Comparison of ENCODE assay signal across 9 cellular contexts in the genomic region with DNA sequence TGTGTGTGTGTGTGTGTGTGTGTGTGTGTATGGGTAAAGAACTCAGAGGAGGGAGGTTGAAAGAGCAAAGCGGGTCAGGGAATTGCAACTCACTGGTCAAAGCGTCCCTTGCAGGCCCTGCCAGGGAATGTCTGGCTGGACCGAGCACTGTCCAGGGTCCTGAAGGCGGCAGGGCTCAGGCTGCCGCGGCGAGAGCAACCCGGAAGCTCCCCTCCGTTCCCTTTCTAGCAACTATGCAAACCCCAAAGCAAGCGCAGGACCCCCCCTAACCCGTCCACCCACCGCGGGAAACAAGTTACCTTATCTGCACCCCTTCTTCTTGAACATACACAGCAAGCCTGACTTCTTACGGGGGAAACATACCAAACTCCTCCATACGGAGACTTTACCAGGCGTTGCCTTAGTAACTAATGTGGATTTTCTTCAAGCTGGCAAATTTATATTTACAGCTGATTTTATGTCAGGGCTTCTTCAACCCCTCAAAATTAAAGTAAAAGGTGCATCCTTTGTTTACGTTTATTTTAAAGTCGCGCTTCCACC. TPM values are rescaled to one million over a fixed set of nuclear protein-coding genes. Genes with fewer than 3 reads are reported as not detected.
A peak's percentile ranks its signal among the peaks of the same experiment; 100 is the strongest.
DNase-seq lines count a peak whose midpoint lies in the region; ATAC-seq, FAIRE-seq and TF ChIP-seq lines count a peak whose summit lies in the region.
"Had no signal": no experiment of that assay in that cellular context is flagged by ENCODE, and none has a peak within 500 bp of the region (broad histone marks: within the 10 kb centered on the region; RNA-seq: fewer than 3 reads in every experiment).

No MANE protein-coding gene starts in this region.

- no peak for TF ChIP-seq POLR2A in HepG2 (IDR thresholded peaks at IDR 0.05; ENCODE audit: insufficient read depth in 1 of 2, low read depth in 2 of 2, low read length in 2 of 2)

- in situ Hi-C loops in HepG2 (cut with HindIII; ENCODE audit: extremely low pct_ligation_motif_present, low pct_unique_long_range_greater_than_20kb): no loop called here

- ATAC-seq in GM18868 (IDR thresholded peaks at IDR 0.05; ENCODE audit: unreplicated experiment): peak; percentile 80
- ATAC-seq in HG02973 (IDR thresholded peaks at IDR 0.05; ENCODE audit: unreplicated experiment): peak; percentile 71
- peak; percentile 53 for ATAC-seq in T-helper 17 cell
- peak; percentile 99 for ATAC-seq in HepG2
- no peak for ATAC-seq in HG02623 (IDR thresholded peaks at IDR 0.05; ENCODE audit: unreplicated experiment)

- no peak for TF ChIP-seq EP300 in HepG2 (IDR thresholded peaks at IDR 0.05; ENCODE audit: low read depth in 2 of 2, low read length in 2 of 2)
- TF ChIP-seq EP300 in HepG2 (CRISPR knock-in tag; IDR thresholded peaks at IDR 0.05; ENCODE audit: borderline replicate concordance): no peak

- 24% methylated on average over 15 of the region's 19 CpGs for WGBS in HepG2 (ENCODE audit: low lambda C conversion rate)

- H2AFZ ChIP-seq in HepG2 (ENCODE audit: low read length): no peak overlapping the region

- no TSS peak for BruUV-seq in HepG2 (replicated peaks; lab: Mats Ljungman, UMichigan)

- no peaks in the 10 kb centered on the region for H3K9me3 ChIP-seq in T-helper 17 cell (ENCODE audit: control insufficient read depth, low read length, poor library complexity, severe bottlenecking)
- H3K9me3 ChIP-seq in HepG2 (ENCODE audit: low read length): no peaks in the 10 kb centered on the region

- no peaks in the 10 kb centered on the region for H3K4me1 ChIP-seq in HepG2 (ENCODE audit: insufficient read depth, low read length)

- H3K4me1 Mint-ChIP-seq in T-helper 17 cell: no peaks in the 10 kb centered on the region

- intact Hi-C loops in HepG2 (cut with micrococcal nuclease; ENCODE audit: unreplicated experiment): no loop called here

- H3K4me3 ChIP-seq in HepG2 (replicated peaks in 1 of 3; ENCODE audit: insufficient read depth in 1 of 3, low read depth in 2 of 3, low read length in 3 of 3): no peak overlapping the region

- H3K27ac ChIP-seq in HepG2 (ENCODE audit: extremely low read length, insufficient read depth, low read length): no peak overlapping the region

- no peak overlapping the region for H3K4me3 Mint-ChIP-seq in T-helper 17 cell
- H3K4me3 Mint-ChIP-seq: stimulated activated naive CD8-positive, alpha-beta T cell treated with anti-CD3 and anti-CD28 coated beads, Interleukin-15, Interleukin-2, amounts not matched to agents 100 ng/mL and 50 ng/mL, for 24 hours had no signal

- no peaks in the 10 kb centered on the region for H3K79me2 ChIP-seq in HepG2 (ENCODE audit: insufficient read depth, low read length)

- POLR2A ChIA-PET in HepG2 (lab: Yijun Ruan, JAX): no interaction called here

- H3K27me3 ChIP-seq in HepG2 (ENCODE audit: control insufficient read depth in 1 of 2, insufficient read depth in 2 of 2, low read length in 2 of 2): no peaks in the 10 kb centered on the region

- no peaks in the 10 kb centered on the region; the same call in 1 of the 2 replicates for H4K20me1 ChIP-seq in HepG2 (ENCODE audit: insufficient read depth, low read length)

- TF ChIP-seq CTCF in HepG2 (CRISPR knock-in tag; IDR thresholded peaks at IDR 0.05): no peak

- peak overlapping the region; percentile 28; the same call in 1 of the 2 replicates for H3K4me2 ChIP-seq in HepG2 (ENCODE audit: low read depth, low read length)

- no peak overlapping the region for H3K9ac ChIP-seq in HepG2 (ENCODE audit: insufficient read depth, low read depth, low read length)

- H3K27me3 Mint-ChIP-seq in T-helper 17 cell: peaks cover 56% of the 10 kb centered on the region

- peaks cover 2% of the 10 kb centered on the region for H3K36me3 Mint-ChIP-seq in T-helper 17 cell (ENCODE audit: low read depth)

- CTCF ChIA-PET in HepG2 (lab: Yijun Ruan, JAX; ENCODE audit: low intra/inter-chr PET ratio, low total read pairs): no interaction called here

- DNase-seq in T-helper 17 cell (peak in 2 of 3 donors; percentile 11 to 12), dermis microvascular lymphatic vessel endothelial cell (ENCODE audit: low read depth in 2 of 2) (peak; percentile 44 to 63), HepG2 (ENCODE audit: low spot score) (peak; percentile 36), activated gamma-delta T cell treated with Interleukin-2 at 50 U/mL for 16 hours (no peak)
- peak; percentile 4 for DNase-seq in stimulated activated CD8-positive, alpha-beta memory T cell treated with anti-CD3 and anti-CD28 coated beads, Interleukin-7, amount 100 ng/mL, for 24 hours (ENCODE audit: low read depth)

- no peak for TF ChIP-seq RAD21 in HepG2 (CRISPR knock-in tag; IDR thresholded peaks at IDR 0.05)

- H3K27ac Mint-ChIP-seq in T-helper 17 cell: no peak overlapping the region
- H3K27ac Mint-ChIP-seq: stimulated activated naive CD8-positive, alpha-beta T cell treated with anti-CD3 and anti-CD28 coated beads, Interleukin-15, Interleukin-2, amounts not matched to agents 100 ng/mL and 50 ng/mL, for 24 hours had no signal

- no peak for FAIRE-seq in HepG2 (lab: Jason Lieb, UNC)

- no peaks in the 10 kb centered on the region for H3K36me3 ChIP-seq in HepG2 (replicated peaks in 1 of 2; ENCODE audit: control insufficient read depth in 1 of 2, insufficient read depth in 2 of 2, low read length in 2 of 2)

TF ChIP-seq in HepG2, 621 proteins besides CTCF, POLR2A, EP300 and RAD21 (continues in another document):
- TF ChIP-seq, protein P1, sequence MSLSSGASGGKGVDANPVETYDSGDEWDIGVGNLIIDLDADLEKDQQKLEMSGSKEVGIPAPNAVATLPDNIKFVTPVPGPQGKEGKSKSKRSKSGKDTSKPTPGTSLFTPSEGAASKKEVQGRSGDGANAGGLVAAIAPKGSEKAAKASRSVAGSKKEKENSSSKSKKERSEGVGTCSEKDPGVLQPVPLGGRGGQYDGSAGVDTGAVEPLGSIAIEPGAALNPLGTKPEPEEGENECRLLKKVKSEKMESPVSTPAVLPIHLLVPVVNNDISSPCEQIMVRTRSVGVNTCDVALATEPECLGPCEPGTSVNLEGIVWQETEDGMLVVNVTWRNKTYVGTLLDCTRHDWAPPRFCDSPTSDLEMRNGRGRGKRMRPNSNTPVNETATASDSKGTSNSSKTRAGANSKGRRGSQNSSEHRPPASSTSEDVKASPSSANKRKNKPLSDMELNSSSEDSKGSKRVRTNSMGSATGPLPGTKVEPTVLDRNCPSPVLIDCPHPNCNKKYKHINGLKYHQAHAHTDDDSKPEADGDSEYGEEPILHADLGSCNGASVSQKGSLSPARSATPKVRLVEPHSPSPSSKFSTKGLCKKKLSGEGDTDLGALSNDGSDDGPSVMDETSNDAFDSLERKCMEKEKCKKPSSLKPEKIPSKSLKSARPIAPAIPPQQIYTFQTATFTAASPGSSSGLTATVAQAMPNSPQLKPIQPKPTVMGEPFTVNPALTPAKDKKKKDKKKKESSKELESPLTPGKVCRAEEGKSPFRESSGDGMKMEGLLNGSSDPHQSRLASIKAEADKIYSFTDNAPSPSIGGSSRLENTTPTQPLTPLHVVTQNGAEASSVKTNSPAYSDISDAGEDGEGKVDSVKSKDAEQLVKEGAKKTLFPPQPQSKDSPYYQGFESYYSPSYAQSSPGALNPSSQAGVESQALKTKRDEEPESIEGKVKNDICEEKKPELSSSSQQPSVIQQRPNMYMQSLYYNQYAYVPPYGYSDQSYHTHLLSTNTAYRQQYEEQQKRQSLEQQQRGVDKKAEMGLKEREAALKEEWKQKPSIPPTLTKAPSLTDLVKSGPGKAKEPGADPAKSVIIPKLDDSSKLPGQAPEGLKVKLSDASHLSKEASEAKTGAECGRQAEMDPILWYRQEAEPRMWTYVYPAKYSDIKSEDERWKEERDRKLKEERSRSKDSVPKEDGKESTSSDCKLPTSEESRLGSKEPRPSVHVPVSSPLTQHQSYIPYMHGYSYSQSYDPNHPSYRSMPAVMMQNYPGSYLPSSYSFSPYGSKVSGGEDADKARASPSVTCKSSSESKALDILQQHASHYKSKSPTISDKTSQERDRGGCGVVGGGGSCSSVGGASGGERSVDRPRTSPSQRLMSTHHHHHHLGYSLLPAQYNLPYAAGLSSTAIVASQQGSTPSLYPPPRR (CRISPR knock-in tag; IDR thresholded peaks at IDR 0.05; ENCODE audit: borderline replicate concordance): no peak
- TF ChIP-seq, protein P2, sequence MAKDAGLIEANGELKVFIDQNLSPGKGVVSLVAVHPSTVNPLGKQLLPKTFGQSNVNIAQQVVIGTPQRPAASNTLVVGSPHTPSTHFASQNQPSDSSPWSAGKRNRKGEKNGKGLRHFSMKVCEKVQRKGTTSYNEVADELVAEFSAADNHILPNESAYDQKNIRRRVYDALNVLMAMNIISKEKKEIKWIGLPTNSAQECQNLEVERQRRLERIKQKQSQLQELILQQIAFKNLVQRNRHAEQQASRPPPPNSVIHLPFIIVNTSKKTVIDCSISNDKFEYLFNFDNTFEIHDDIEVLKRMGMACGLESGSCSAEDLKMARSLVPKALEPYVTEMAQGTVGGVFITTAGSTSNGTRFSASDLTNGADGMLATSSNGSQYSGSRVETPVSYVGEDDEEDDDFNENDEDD (CRISPR knock-in tag; IDR thresholded peaks at IDR 0.05; ENCODE audit: borderline replicate concordance): 0 out of 2 replicates have a peak, but pooled peaks have one; percentile 19
- no peak for TF ChIP-seq MTA3 (CRISPR knock-in tag; IDR thresholded peaks at IDR 0.05)

RNA-seq across cellular contexts. Expression of a gene that starts 0.5 kb away (rescaled TPM):
- not detected for total RNA-seq in T-helper 17 cell
- 0.13 TPM in 2 replicates for total RNA-seq in dermis microvascular lymphatic vessel endothelial cell
- total RNA-seq in HepG2 (2016; rRNA removed; fragmentation: Illumina TruSeq; extraction: Trizol): 0.09 TPM in 1 of 2 replicates, not detected in the other
- total RNA-seq in HepG2 (2016; cell fraction: cytosol; rRNA removed; fragmentation: Illumina TruSeq; extraction: Trizol; ENCODE audit: low read depth): not detected in 2 replicates
- not detected in 2 replicates for total RNA-seq in HepG2 (2016; cell fraction: insoluble cytoplasmic fraction; rRNA removed; fragmentation: Illumina TruSeq; extraction: Trizol)
- not detected in 2 replicates for total RNA-seq in HepG2 (2016; cell fraction: membrane; rRNA removed; fragmentation: Illumina TruSeq; extraction: Trizol)
- total RNA-seq in HepG2 (2016; cell fraction: nucleus; rRNA removed; fragmentation: Illumina TruSeq; extraction: Trizol): not detected in 2 replicates
- polyA plus RNA-seq in HepG2 (2011; rRNA removed): not detected in 2 replicates
- 0.01 TPM in 2 replicates for polyA plus RNA-seq in HepG2 (2011; cell fraction: cytosol; rRNA removed)
- 0.02 TPM in 2 replicates for polyA plus RNA-seq in HepG2 (2011; cell fraction: nucleus; rRNA removed)
- polyA plus RNA-seq in HepG2 (2012): not detected in 2 replicates
- polyA plus RNA-seq in HepG2 (2016; cell fraction: cytosol; fragmentation: Illumina TruSeq; extraction: Trizol; ENCODE audit: low read depth): not detected in 2 replicates
- polyA plus RNA-seq in HepG2 (2016; cell fraction: insoluble cytoplasmic fraction; fragmentation: Illumina TruSeq; extraction: Trizol; ENCODE audit: low read depth): not detected in 2 replicates
- polyA plus RNA-seq in HepG2 (2016; cell fraction: membrane; fragmentation: Illumina TruSeq; extraction: Trizol; ENCODE audit: low read depth): not detected in 2 replicates
- polyA plus RNA-seq in HepG2 (2016; cell fraction: nucleus; fragmentation: Illumina TruSeq; extraction: Trizol; ENCODE audit: insufficient read depth, low read depth): not detected in 2 replicates
- 0.16 and 0.35 TPM in 2 replicates for polyA minus RNA-seq in HepG2 (2011; rRNA and poly(A)+ RNA removed; ENCODE audit: low replicate concordance)
- not detected in 2 replicates for polyA minus RNA-seq in HepG2 (2011; cell fraction: cytosol; rRNA and poly(A)+ RNA removed)
- polyA minus RNA-seq in HepG2 (2011; cell fraction: nucleus; rRNA and poly(A)+ RNA removed): not detected in 2 replicates
